ENCODE assay signal across 1 cellular context in the genomic region with DNA sequence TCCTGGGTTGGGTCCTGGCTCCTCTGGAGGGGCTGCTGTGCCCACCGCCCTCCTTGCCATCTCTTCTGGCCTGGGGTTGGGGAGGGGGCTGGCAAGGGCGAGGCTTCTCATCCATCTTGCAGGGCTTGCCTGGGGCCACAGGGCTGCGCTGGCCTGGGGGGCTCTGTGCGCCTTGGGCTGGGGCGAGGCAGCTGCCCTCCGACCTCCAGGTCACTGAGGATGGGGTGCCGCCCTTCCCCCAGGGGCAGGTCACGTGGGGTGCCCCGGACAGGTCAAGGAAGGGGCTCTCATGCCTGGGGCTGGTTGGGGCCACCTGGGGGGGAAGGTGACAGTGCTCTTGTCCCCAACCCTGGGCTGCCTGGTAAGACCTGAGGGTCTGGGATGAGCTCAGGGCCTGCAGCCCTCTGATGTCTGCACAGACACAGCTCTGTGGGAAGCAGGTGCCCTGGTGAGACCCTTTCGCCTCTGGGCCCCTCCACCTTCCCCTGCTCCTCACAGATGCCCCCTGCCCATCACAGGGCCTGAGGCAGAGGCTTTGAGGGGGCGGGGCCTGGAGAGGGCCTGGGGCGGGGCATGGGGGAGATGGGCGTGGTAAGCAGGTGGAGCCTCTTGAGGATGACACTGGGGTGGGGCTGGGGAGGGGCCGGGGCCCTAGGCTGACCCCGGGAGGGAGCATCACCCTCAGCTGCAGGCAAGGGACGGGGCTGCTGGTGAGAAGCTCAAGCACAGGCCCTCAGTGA.
TF ChIP-seq lines count a peak whose summit lies in the region.

No MANE protein-coding gene starts in this region.

TF ChIP-seq in K562, 482 proteins besides CTCF, POLR2A, EP300 and RAD21:
- TF ChIP-seq FOSL1 (tag; conservative IDR thresholded peaks at IDR 0.05) (no peak), NFE2 (IDR thresholded peaks at IDR 0.05; ENCODE audit: low read depth) (no peak)
- TF ChIP-seq, protein P1, sequence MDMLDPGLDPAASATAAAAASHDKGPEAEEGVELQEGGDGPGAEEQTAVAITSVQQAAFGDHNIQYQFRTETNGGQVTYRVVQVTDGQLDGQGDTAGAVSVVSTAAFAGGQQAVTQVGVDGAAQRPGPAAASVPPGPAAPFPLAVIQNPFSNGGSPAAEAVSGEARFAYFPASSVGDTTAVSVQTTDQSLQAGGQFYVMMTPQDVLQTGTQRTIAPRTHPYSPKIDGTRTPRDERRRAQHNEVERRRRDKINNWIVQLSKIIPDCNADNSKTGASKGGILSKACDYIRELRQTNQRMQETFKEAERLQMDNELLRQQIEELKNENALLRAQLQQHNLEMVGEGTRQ (CRISPR knock-in tag; IDR thresholded peaks at IDR 0.05), result peak; percentile 62
- TF ChIP-seq, protein P2, sequence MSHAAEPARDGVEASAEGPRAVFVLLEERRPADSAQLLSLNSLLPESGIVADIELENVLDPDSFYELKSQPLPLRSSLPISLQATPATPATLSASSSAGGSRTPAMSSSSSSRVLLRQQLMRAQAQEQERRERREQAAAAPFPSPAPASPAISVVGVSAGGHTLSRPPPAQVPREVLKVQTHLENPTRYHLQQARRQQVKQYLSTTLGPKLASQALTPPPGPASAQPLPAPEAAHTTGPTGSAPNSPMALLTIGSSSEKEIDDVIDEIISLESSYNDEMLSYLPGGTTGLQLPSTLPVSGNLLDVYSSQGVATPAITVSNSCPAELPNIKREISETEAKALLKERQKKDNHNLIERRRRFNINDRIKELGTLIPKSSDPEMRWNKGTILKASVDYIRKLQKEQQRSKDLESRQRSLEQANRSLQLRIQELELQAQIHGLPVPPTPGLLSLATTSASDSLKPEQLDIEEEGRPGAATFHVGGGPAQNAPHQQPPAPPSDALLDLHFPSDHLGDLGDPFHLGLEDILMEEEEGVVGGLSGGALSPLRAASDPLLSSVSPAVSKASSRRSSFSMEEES (CRISPR knock-in tag; IDR thresholded peaks at IDR 0.05), result peak; percentile 35
